Comparison of ENCODE assay signal across 20 cellular contexts in the genomic region with DNA sequence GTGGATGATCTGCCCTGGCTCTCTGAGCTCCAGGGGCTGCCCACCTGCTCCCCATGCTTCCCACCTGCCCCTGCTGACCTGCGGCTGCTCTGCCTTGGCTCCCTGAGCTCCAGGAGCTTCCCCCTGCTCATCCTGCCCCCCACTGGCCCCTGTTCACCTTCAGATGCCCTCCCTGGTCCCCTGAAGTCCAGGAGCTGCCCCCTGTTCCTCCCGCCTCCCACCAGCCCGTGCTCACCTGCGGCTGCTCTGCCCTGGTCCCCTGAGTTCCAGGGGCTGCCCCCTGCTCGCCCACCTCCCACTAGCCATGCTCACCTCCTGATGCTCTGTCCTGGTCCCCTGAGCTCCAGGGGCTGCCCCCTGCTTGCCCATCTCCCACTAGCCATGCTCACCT.
DNase-seq lines count a peak whose midpoint lies in the region; ATAC-seq and TF ChIP-seq lines count a peak whose summit lies in the region.
"Had no signal": no experiment of that assay in that cellular context is flagged by ENCODE, and none has a peak within 500 bp of the region (broad histone marks: within the 10 kb centered on the region; RNA-seq: fewer than 3 reads in every experiment).

No MANE protein-coding gene starts in this region.

- WGBS in trophoblast cell (ENCODE audit: extremely low coverage, insufficient coverage, insufficient read length), result no CpG with 5 or more reads among the region's 5 CpGs

- H3K4ac ChIP-seq in trophoblast cell (ENCODE audit: low read depth, low read length), result no peak overlapping the region

- H3K27me3 ChIP-seq in trophoblast cell (ENCODE audit: insufficient read depth, low read length), result no peaks in the 10 kb centered on the region
- H3K27me3 ChIP-seq: Peyer's patch, SJSA1 had no signal

- TF ChIP-seq CTCF in activated B cell treated with CpG ODN at 0.5 μM for 24 hours (IDR thresholded peaks at IDR 0.05) (no peak), CD14-positive monocyte (IDR thresholded peaks at IDR 0.05) (no peak)

- H3K27me3 Mint-ChIP-seq in activated T-cell treated with anti-CD3 and anti-CD28 coated beads, Interleukin-2, amount 50 U/mL, for 24 hours, result peaks cover 8% of the 10 kb centered on the region
- no peaks in the 10 kb centered on the region for H3K27me3 Mint-ChIP-seq in activated T-cell treated with anti-CD3 and anti-CD28 coated beads, Interleukin-2, amount 50 U/mL, for 72 hours (ENCODE audit: low read depth)
- H3K27me3 Mint-ChIP-seq in activated B cell treated with CpG ODN at 0.5 μM for 24 hours (no peaks in the 10 kb centered on the region), CD14-positive monocyte (ENCODE audit: low read depth in 3 of 3) (peaks cover 0 to 3% (median 1%) of the 10 kb centered on the region in 3 donors)

- no peak overlapping the region for H3K9ac ChIP-seq in trophoblast cell (ENCODE audit: low read length)

- no peak overlapping the region for H4K91ac ChIP-seq in trophoblast cell (ENCODE audit: low read depth, low read length)

- H3K4me3 Mint-ChIP-seq in activated T-cell treated with anti-CD3 and anti-CD28 coated beads, Interleukin-2, amount 50 U/mL, for 24 hours, result no peak overlapping the region
- H3K4me3 Mint-ChIP-seq in activated T-cell treated with anti-CD3 and anti-CD28 coated beads, Interleukin-2, amount 50 U/mL, for 72 hours, result no peak overlapping the region
- H3K4me3 Mint-ChIP-seq in activated B cell treated with CpG ODN at 0.5 μM for 24 hours, result peak overlapping the region; percentile 95
- H3K4me3 Mint-ChIP-seq in CD14-positive monocyte, result no peak overlapping the region

- peak overlapping the region; percentile 59 for H3K4me3 ChIP-seq in trophoblast cell (ENCODE audit: low read depth, low read length)
- H3K4me3 ChIP-seq: SJSA1 had no signal

- intact Hi-C loops in activated B cell treated with CpG ODN at 0.5 μM for 24 hours (cut with micrococcal nuclease), result no loop called here
- intact Hi-C loops in CD14-positive monocyte (cut with micrococcal nuclease), result no loop called here

- no peak overlapping the region for H3K18ac ChIP-seq in trophoblast cell (ENCODE audit: low read length)

- H4K12ac ChIP-seq in trophoblast cell (ENCODE audit: low read depth, low read length), result no peak overlapping the region

- no peak overlapping the region for H3K27ac ChIP-seq in trophoblast cell (ENCODE audit: low read depth, low read length)
- H3K27ac ChIP-seq: C4-2B, SJSA1 had no signal

- no peak overlapping the region for H3K23ac ChIP-seq in trophoblast cell (ENCODE audit: low read length)

- CTCF ChIA-PET in activated B cell treated with CpG ODN at 0.5 μM for 24 hours (lab: Charles Lee), result interaction anchor here (0.9 kb wide), 1 partner anchor 114 kb away, joined by 4 read pairs; no protein-coding TSS in a partner anchor

- H3K9me3 ChIP-seq in trophoblast cell (ENCODE audit: insufficient read depth, low read depth, low read length), result peaks cover 52% of the 10 kb centered on the region
- H3K9me3 ChIP-seq: Peyer's patch, SJSA1 had no signal

- no peak overlapping the region for H2AK5ac ChIP-seq in trophoblast cell (ENCODE audit: low read length)

- no peak overlapping the region for H2BK120ac ChIP-seq in trophoblast cell (ENCODE audit: insufficient read depth, low read length, poor library complexity)

- no peak overlapping the region for H3K4me2 ChIP-seq in trophoblast cell (ENCODE audit: low read length)

- no peak overlapping the region for H3K14ac ChIP-seq in trophoblast cell (ENCODE audit: low read length)

- no peak for ATAC-seq in activated T-cell treated with anti-CD3 and anti-CD28 coated beads, Interleukin-2, amount 50 U/mL, for 72 hours (replicated peaks in 1 of 2)
- no peak for ATAC-seq in activated B cell treated with CpG ODN at 0.5 μM for 24 hours (ENCODE audit: low read depth)
- ATAC-seq: HCT116 had no signal

- peaks cover 7% of the 10 kb centered on the region for H3K4me1 Mint-ChIP-seq in activated T-cell treated with anti-CD3 and anti-CD28 coated beads, Interleukin-2, amount 50 U/mL, for 24 hours (ENCODE audit: low read depth)
- peaks cover 10% of the 10 kb centered on the region for H3K4me1 Mint-ChIP-seq in activated T-cell treated with anti-CD3 and anti-CD28 coated beads, Interleukin-2, amount 50 U/mL, for 72 hours (ENCODE audit: low read depth)
- H3K4me1 Mint-ChIP-seq in activated B cell treated with CpG ODN at 0.5 μM for 24 hours, result peaks cover 50% of the 10 kb centered on the region
- H3K4me1 Mint-ChIP-seq in CD14-positive monocyte, result no peaks in the 10 kb centered on the region

- no peaks in the 10 kb centered on the region for H3K79me1 ChIP-seq in trophoblast cell (ENCODE audit: low read length)

- no peak overlapping the region for H3K27ac Mint-ChIP-seq in activated T-cell treated with anti-CD3 and anti-CD28 coated beads, Interleukin-2, amount 50 U/mL, for 24 hours
- H3K27ac Mint-ChIP-seq in activated T-cell treated with anti-CD3 and anti-CD28 coated beads, Interleukin-2, amount 50 U/mL, for 72 hours, result no peak overlapping the region
- H3K27ac Mint-ChIP-seq in activated B cell treated with CpG ODN at 0.5 μM for 24 hours (peak overlapping the region; percentile 93), CD14-positive monocyte (no peak overlapping the region)

- no peaks in the 10 kb centered on the region for H3K36me3 ChIP-seq in trophoblast cell (ENCODE audit: control insufficient read depth in 1 of 2, insufficient read depth in 2 of 2, low read length in 2 of 2)
- H3K36me3 ChIP-seq: Peyer's patch, SJSA1 had no signal

- no peaks in the 10 kb centered on the region for H3K79me2 ChIP-seq in trophoblast cell (ENCODE audit: control insufficient read depth, insufficient read depth, low read length, poor library complexity)

- no peak overlapping the region for H2BK12ac ChIP-seq in trophoblast cell (ENCODE audit: low read length)

- H2BK5ac ChIP-seq in trophoblast cell (ENCODE audit: low read depth, low read length, poor library complexity), result no peak overlapping the region

- DNase-seq in activated T-cell treated with anti-CD3 and anti-CD28 coated beads, Interleukin-2, amount 50 U/mL, for 24 hours, result peak; percentile 13
- no peak for DNase-seq in activated T-cell treated with anti-CD3 and anti-CD28 coated beads, Interleukin-2, amount 50 U/mL, for 72 hours
- no peak for DNase-seq in activated B cell treated with CpG ODN at 0.5 μM for 24 hours
- DNase-seq in trophoblast cell, result no peak
- DNase-seq in ureter (ENCODE audit: low spot score), result peak; percentile 32
- DNase-seq in AML-193 (lab: John Stamatoyannopoulos, UW), result no peak
- DNase-seq in CD14-positive monocyte (ENCODE audit: low spot score), result no peak
- DNase-seq: 8988T, DMS53, GDM1, IMR-90, NCI-H1105, NCI-H146, NCI-H2029, NCI-H524 treated with DMSO at 0.1 percent for 48 hours, NCI-H82 had no signal

- no peaks in the 10 kb centered on the region for H3K4me1 ChIP-seq in trophoblast cell (ENCODE audit: control insufficient read depth in 1 of 2, insufficient read depth in 2 of 2, low read length in 2 of 2)
- H3K4me1 ChIP-seq: Peyer's patch, SJSA1 had no signal

- POLR2A ChIA-PET in activated B cell treated with CpG ODN at 0.5 μM for 24 hours (lab: Charles Lee), result interaction anchor here (0.6 to 5.1 kb wide), 11 partner anchors 28 to 154 kb away, joined by 3 to 117 read pairs (median 6); no protein-coding TSS in a partner anchor

- no peaks in the 10 kb centered on the region for H3K9me3 Mint-ChIP-seq in activated T-cell treated with anti-CD3 and anti-CD28 coated beads, Interleukin-2, amount 50 U/mL, for 24 hours
- H3K9me3 Mint-ChIP-seq in activated T-cell treated with anti-CD3 and anti-CD28 coated beads, Interleukin-2, amount 50 U/mL, for 72 hours, result no peaks in the 10 kb centered on the region
- no peaks in the 10 kb centered on the region for H3K9me3 Mint-ChIP-seq in activated B cell treated with CpG ODN at 0.5 μM for 24 hours
- no peaks in the 10 kb centered on the region for H3K9me3 Mint-ChIP-seq in CD14-positive monocyte

- no peak overlapping the region for H4K8ac ChIP-seq in trophoblast cell (ENCODE audit: low read depth, low read length)

- no peak overlapping the region for H2AFZ ChIP-seq in trophoblast cell (ENCODE audit: insufficient read depth, low read length, poor library complexity)

- H3K36me3 Mint-ChIP-seq in activated T-cell treated with anti-CD3 and anti-CD28 coated beads, Interleukin-2, amount 50 U/mL, for 24 hours (ENCODE audit: low read depth), result no peaks in the 10 kb centered on the region
- H3K36me3 Mint-ChIP-seq in activated T-cell treated with anti-CD3 and anti-CD28 coated beads, Interleukin-2, amount 50 U/mL, for 72 hours (ENCODE audit: insufficient read depth in 2 of 2), result no peaks in the 10 kb centered on the region
- H3K36me3 Mint-ChIP-seq in activated B cell treated with CpG ODN at 0.5 μM for 24 hours (ENCODE audit: low read depth) (peaks cover 39% of the 10 kb centered on the region), CD14-positive monocyte (no peaks in the 10 kb centered on the region)

Comparison
In these comparisons a context has a peak if more than half of its experiments do, and no peak if none do; other contexts are left out.
1. DNase-seq: peak in activated T-cell treated with anti-CD3 and anti-CD28 coated beads, Interleukin-2, amount 50 U/mL, for 24 hours (single experiment) and ureter (single experiment); none in activated T-cell treated with anti-CD3 and anti-CD28 coated beads, Interleukin-2, amount 50 U/mL, for 72 hours (0 of 2), activated B cell treated with CpG ODN at 0.5 μM for 24 hours (single experiment), trophoblast cell (0 of 2), AML-193 (0 of 2) and CD14-positive monocyte (single experiment).